ENCODE assay signal across 22 cellular contexts in the genomic region with DNA sequence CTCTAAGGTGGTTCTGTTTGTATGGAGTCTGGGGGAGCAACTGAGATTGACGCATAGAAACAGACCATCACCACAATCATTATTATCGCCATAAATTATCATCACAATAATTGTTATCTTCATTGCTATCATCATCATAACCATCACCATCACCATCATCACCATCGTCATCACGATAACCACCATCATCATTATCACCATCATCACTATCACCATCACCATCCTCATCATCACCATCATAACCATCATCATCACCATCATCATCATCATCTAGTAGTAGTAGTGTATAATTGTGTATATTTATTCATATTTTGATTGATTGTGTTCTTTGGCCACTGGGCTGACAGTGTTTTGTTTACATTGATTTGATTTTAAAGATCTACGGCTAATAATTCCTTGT.
DNase-seq lines count a peak whose midpoint lies in the region; ATAC-seq, FAIRE-seq and TF ChIP-seq lines count a peak whose summit lies in the region.
"Had no signal": no experiment of that assay in that cellular context is flagged by ENCODE, and none has a peak within 500 bp of the region (broad histone marks: within the 10 kb centered on the region; RNA-seq: fewer than 3 reads in every experiment).

No MANE protein-coding gene starts in this region.

- FAIRE-seq in A549 (lab: Jason Lieb, UNC), result peak; percentile 46
- peak; percentile 76 for FAIRE-seq in D721Med (lab: Jason Lieb, UNC)
- FAIRE-seq in HTR-8/SVneo (lab: Jason Lieb, UNC), result peak; percentile 63
- FAIRE-seq: A204.1, G401.6, GM12891 had no signal

- no peaks in the 10 kb centered on the region for H3K9me3 ChIP-seq in A549
- H3K9me3 ChIP-seq in WERI-Rb-1 (ENCODE audit: severe bottlenecking), result no peaks in the 10 kb centered on the region
- H3K9me3 ChIP-seq: BLaER1 treated with 17β-estradiol and CSF1 and Interleukin-3, amounts not matched to agents 10 nM and 100 nM; Caco-2 had no signal

- CTCF ChIA-PET in A549 (lab: Yijun Ruan, JAX), result no interaction called here

- 44% methylated on average over 5 of the region's 5 CpGs for WGBS in A549 (ENCODE audit: missing lambda C conversion rate)

- no peak for TF ChIP-seq EP300 in A549 (IDR thresholded peaks at IDR 0.05)

- no peak overlapping the region for H3K4me2 ChIP-seq in A549
- H3K4me2 ChIP-seq: BLaER1 treated with 17β-estradiol and CSF1 and Interleukin-3, amounts not matched to agents 10 nM and 100 nM had no signal

- no peak for DNase-seq in A549 (ENCODE audit: low read depth in 1 of 2, low spot score in 1 of 2)
- no peak for DNase-seq in D721Med (ENCODE audit: insufficient read length, low spot score)
- DNase-seq in HTR-8/SVneo (ENCODE audit: insufficient read length, low spot score), result no peak
- DNase-seq in WERI-Rb-1, result no peak
- DNase-seq in DMS53 treated with DMSO at 0.1 percent for 48 hours (lab: John Stamatoyannopoulos, UW; ENCODE audit: unreplicated experiment), result no peak
- DNase-seq: 8988T; AML-193; Caco-2; Calu3; CD4-positive, alpha-beta T cell; CD8-positive, alpha-beta T cell; DMS 273 treated with DMSO at 0.1 percent for 48 hours; DMS153; DMS53; DMS79 treated with DMSO at 0.1 percent for 48 hours; GF-D8 had no signal

- no peak for TF ChIP-seq POLR2A in A549 (IDR thresholded peaks at IDR 0.05; ENCODE audit: low read length)

- TF ChIP-seq CTCF in A549 (IDR thresholded peaks at IDR 0.05) (no peak), D721Med (IDR thresholded peaks at IDR 0.05; ENCODE audit: insufficient read depth, missing control alignments) (no peak), WERI-Rb-1 (IDR thresholded peaks at IDR 0.05; ENCODE audit: low read depth, low read length) (no peak)

- H3K27ac ChIP-seq in A549 (no peak overlapping the region), WERI-Rb-1 (no peak overlapping the region)
- H3K27ac ChIP-seq: BLaER1 treated with 17β-estradiol and CSF1 and Interleukin-3, amounts not matched to agents 10 nM and 100 nM; C4-2B had no signal

- ATAC-seq in A549 (no peak), HG02884 (IDR thresholded peaks at IDR 0.05; ENCODE audit: unreplicated experiment) (no peak)
- ATAC-seq: CD8-positive, alpha-beta T cell had no signal

- peaks cover 11% of the 10 kb centered on the region for H3K27me3 ChIP-seq in WERI-Rb-1 (ENCODE audit: insufficient read depth, low read depth, severe bottlenecking)
- H3K27me3 ChIP-seq: BLaER1 treated with 17β-estradiol and CSF1 and Interleukin-3, amounts not matched to agents 10 nM and 100 nM had no signal

- no peaks in the 10 kb centered on the region for H3K4me1 ChIP-seq in A549
- H3K4me1 ChIP-seq: BLaER1 treated with 17β-estradiol and CSF1 and Interleukin-3, amounts not matched to agents 10 nM and 100 nM; Caco-2 had no signal

- no peaks in the 10 kb centered on the region for H3K36me3 ChIP-seq in WERI-Rb-1
- H3K36me3 ChIP-seq: BLaER1 treated with 17β-estradiol and CSF1 and Interleukin-3, amounts not matched to agents 10 nM and 100 nM had no signal

- no peak overlapping the region for H3K4me3 ChIP-seq in A549
- H3K4me3 ChIP-seq in WERI-Rb-1 (ENCODE audit: low read depth, low read length), result no peak overlapping the region
- H3K4me3 ChIP-seq: BLaER1 treated with 17β-estradiol and CSF1 and Interleukin-3, amounts not matched to agents 10 nM and 100 nM had no signal

- no peak for TF ChIP-seq RAD21 in A549 (conservative IDR thresholded peaks at IDR 0.05 in 1 of 2, IDR thresholded peaks at IDR 0.05 in 1 of 2)

- POLR2A ChIA-PET in A549 (lab: Yijun Ruan, JAX), result no interaction called here

TF ChIP-seq in A549, 52 proteins besides CTCF, POLR2A, EP300 and RAD21:
- TF ChIP-seq, protein P1, sequence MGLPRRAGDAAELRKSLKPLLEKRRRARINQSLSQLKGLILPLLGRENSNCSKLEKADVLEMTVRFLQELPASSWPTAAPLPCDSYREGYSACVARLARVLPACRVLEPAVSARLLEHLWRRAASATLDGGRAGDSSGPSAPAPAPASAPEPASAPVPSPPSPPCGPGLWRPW (IDR thresholded peaks at IDR 0.05), result no peak
